In the genomic region with DNA sequence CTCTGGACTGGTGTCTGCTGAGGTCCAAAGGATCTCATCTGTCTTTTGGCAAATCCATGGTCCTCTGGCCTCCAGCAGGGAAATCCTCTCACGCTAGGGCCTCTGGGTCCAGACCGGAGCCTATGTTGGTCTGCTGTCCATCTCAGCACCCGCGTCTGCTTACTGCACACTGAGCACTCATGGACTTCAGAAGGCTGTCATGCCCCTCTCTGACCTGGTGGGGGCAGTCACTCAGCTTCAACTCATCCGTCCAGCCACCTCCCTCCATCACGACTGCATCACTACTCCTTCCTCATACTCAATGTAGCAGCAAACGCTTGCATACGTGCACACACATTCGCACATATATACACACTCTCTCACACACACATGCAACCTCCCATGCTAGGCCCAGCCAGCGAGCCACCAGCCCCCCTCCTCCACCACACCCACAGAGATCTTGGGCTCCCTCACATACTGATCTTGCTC, we compare ENCODE assay signal across 8 cellular contexts. TPM values are rescaled to one million over a fixed set of nuclear protein-coding genes. Genes with fewer than 3 reads are reported as not detected.
A peak's percentile ranks its signal among the peaks of the same experiment; 100 is the strongest.
DNase-seq lines count a peak whose midpoint lies in the region; ATAC-seq and TF ChIP-seq lines count a peak whose summit lies in the region.

No MANE protein-coding gene starts in this region.

- TF ChIP-seq CTCF in choroid plexus epithelial cell (conservative IDR thresholded peaks at IDR 0.05; ENCODE audit: low read depth, low read length), result peak; percentile 53

- H3K9me3 ChIP-seq in neuronal stem cell (replicated peaks in 1 of 2; ENCODE audit: control insufficient read depth in 2 of 2, insufficient read depth in 1 of 2, low read depth in 1 of 2, low read length in 2 of 2), result no peaks in the 10 kb centered on the region

- peak overlapping the region; percentile 44 for H4K8ac ChIP-seq in neuronal stem cell (ENCODE audit: low read depth, low read length)

- no CpG with 5 or more reads among the region's 10 CpGs for WGBS in neuronal stem cell (ENCODE audit: extremely low coverage in 2 of 2, insufficient read length in 2 of 2, insufficient replicate concordance in 1 of 2), 2 donors

- no peak overlapping the region for H2BK120ac ChIP-seq in neuronal stem cell (ENCODE audit: low read depth, low read length)

- H3K4me3 ChIP-seq in choroid plexus epithelial cell (ENCODE audit: low read depth, low read length) (no peak overlapping the region), neuronal stem cell (ENCODE audit: low read length in 2 of 2) (no peak overlapping the region)

- H3K9ac ChIP-seq in neuronal stem cell (ENCODE audit: low read depth, low read length, poor library complexity), result no peak overlapping the region

- H4K91ac ChIP-seq in neuronal stem cell (ENCODE audit: low read depth, low read length, poor library complexity), result no peak overlapping the region

- peak; percentile 91 for ATAC-seq in GM19438 (IDR thresholded peaks at IDR 0.05; ENCODE audit: low read depth, unreplicated experiment)
- ATAC-seq in HG03280 (IDR thresholded peaks at IDR 0.05; ENCODE audit: unreplicated experiment), result peak; percentile 97

- H3K4ac ChIP-seq in neuronal stem cell (ENCODE audit: low read length), result no peak overlapping the region

- H3K4me2 ChIP-seq in neuronal stem cell (ENCODE audit: insufficient read depth, low read length, poor library complexity, severe bottlenecking), result no peak overlapping the region

- no peak overlapping the region for H2AK5ac ChIP-seq in neuronal stem cell (ENCODE audit: low read depth, low read length)

- no peak overlapping the region for H2BK5ac ChIP-seq in neuronal stem cell (ENCODE audit: low read length)

- H3K4me1 ChIP-seq in neuronal stem cell (ENCODE audit: control insufficient read depth in 2 of 2, insufficient read depth in 1 of 2, low read depth in 1 of 2, low read length in 2 of 2), result peaks cover 4 to 6% of the 10 kb centered on the region in 2 donors

- no peak overlapping the region for H2AFZ ChIP-seq in neuronal stem cell (ENCODE audit: low read length)

- H3K14ac ChIP-seq in neuronal stem cell (ENCODE audit: low read length), result no peak overlapping the region

- H3K27me3 ChIP-seq in neuronal stem cell (ENCODE audit: control insufficient read depth in 3 of 3, insufficient read depth in 3 of 3, low read depth in 1 of 3, low read length in 3 of 3), result no peaks in the 10 kb centered on the region

- no peak overlapping the region for H2BK15ac ChIP-seq in neuronal stem cell (ENCODE audit: low read length)

- H3K23ac ChIP-seq in neuronal stem cell (ENCODE audit: low read depth, low read length, poor library complexity), result no peak overlapping the region

- no peak overlapping the region for H3K27ac ChIP-seq in neuronal stem cell (replicated peaks; ENCODE audit: low read length)

- peak; percentile 85 for DNase-seq in ELF-1 (ENCODE audit: low read depth, low spot score)
- DNase-seq in SIG-M5 treated with dmso at 0.1 percent for 504 hours (lab: John Stamatoyannopoulos, UW; ENCODE audit: unreplicated experiment), result peak; percentile 76
- peak; percentile 47 for DNase-seq in choroid plexus epithelial cell (ENCODE audit: low read depth)
- DNase-seq in neuronal stem cell (ENCODE audit: low spot score), result peak; percentile 20
- DNase-seq in cortex of kidney (lab: John Stamatoyannopoulos, UW), result no peak
- no peak for DNase-seq in GM03348 (ENCODE audit: low spot score)

- no peaks in the 10 kb centered on the region for H3K79me1 ChIP-seq in neuronal stem cell (ENCODE audit: low read depth, low read length)

- H3K36me3 ChIP-seq in neuronal stem cell (replicated peaks in 1 of 2; ENCODE audit: control insufficient read depth in 2 of 2, insufficient read depth in 2 of 2, low read length in 2 of 2), result no peaks in the 10 kb centered on the region

- no peak overlapping the region for H3K18ac ChIP-seq in neuronal stem cell (ENCODE audit: low read length)

- no peak overlapping the region for H2BK12ac ChIP-seq in neuronal stem cell (ENCODE audit: low read length)

RNA-seq across cellular contexts. Expression of a gene that starts 33.3 kb away (rescaled TPM):
- polyA plus RNA-seq in neuronal stem cell (2013, experiment 1 of 2), result 0.11 TPM
- polyA plus RNA-seq in neuronal stem cell (2013, experiment 2 of 2), result 0.08 TPM

Comparison
In these comparisons a context has a peak if more than half of its experiments do, and no peak if none do; other contexts are left out.
1. DNase-seq: peak in ELF-1 (single experiment), SIG-M5 treated with dmso at 0.1 percent for 504 hours (single experiment), choroid plexus epithelial cell (single experiment) and neuronal stem cell (single experiment); none in cortex of kidney (single experiment) and GM03348 (single experiment).